In genomic region chrX:91137881-91138280, GRCh38 we compare ENCODE assay signal across 26 cellular contexts.
"Had no signal": no experiment of that assay in that cellular context is flagged by ENCODE, and none has a peak within 500 bp of the region (broad histone marks: within the 10 kb centered on the region; RNA-seq: fewer than 3 reads in every experiment).

No MANE protein-coding gene starts in this region.

- H3K27me3 ChIP-seq: adrenal gland had no signal

- H3K36me3 ChIP-seq: adrenal gland, WERI-Rb-1 had no signal

- H3K4me1 ChIP-seq: adrenal gland had no signal

- H3K4me3 ChIP-seq: adrenal gland, coronary artery, dorsolateral prefrontal cortex had no signal

- H3K27ac ChIP-seq: adrenal gland, coronary artery, dorsolateral prefrontal cortex, WERI-Rb-1 had no signal

- H3K9me3 ChIP-seq: adrenal gland had no signal

- ATAC-seq: activated CD4-positive, CD25-positive, alpha-beta regulatory T cell treated with anti-CD3 and anti-CD28 coated beads, Interleukin-2, amount 50 U/mL, for 24 hours; activated CD8-positive, alpha-beta memory T cell treated with anti-CD3 and anti-CD28 coated beads, Interleukin-2, amount 10 ng/mL, durations not matched to agents 7 days and 5 days; activated CD8-positive, alpha-beta T cell treated with anti-CD3 and anti-CD28 coated beads, Interleukin-2, amount 10 ng/mL, durations not matched to agents 7 days and 5 days; activated naive CD8-positive, alpha-beta T cell treated with anti-CD3 and anti-CD28 coated beads, Interleukin-2, amount 50 U/mL, for 24 hours; esophagus mucosa had no signal

- DNase-seq: activated B cell treated with CpG ODN at 0.5 μM for 24 hours; activated CD4-positive, alpha-beta T cell treated with anti-CD3 and anti-CD28 coated beads for 48 hours; activated CD4-positive, alpha-beta T cell treated with anti-CD3 and anti-CD28 coated beads, Interleukin-2, amount 50 U/mL, for 1 hour; activated CD4-positive, alpha-beta T cell treated with anti-CD3 and anti-CD28 coated beads, Interleukin-2, amount 50 U/mL, for 48 hours; activated CD8-positive, alpha-beta memory T cell treated with anti-CD3 and anti-CD28 coated beads, Interleukin-2, amount 10 ng/mL, durations not matched to agents 7 days and 5 days; activated CD8-positive, alpha-beta memory T cell treated with anti-CD3 and anti-CD28 coated beads, Interleukin-2, amount 50 U/mL, for 4 hours; activated CD8-positive, alpha-beta T cell treated with anti-CD3 and anti-CD28 coated beads, Interleukin-2, amount 10 ng/mL, durations not matched to agents 7 days and 5 days; activated effector memory CD4-positive, alpha-beta T cell treated with anti-CD3 and anti-CD28 coated beads, Interleukin-2, amount 50 U/mL, for 16 hours; activated naive CD4-positive, alpha-beta T cell treated with anti-CD3 and anti-CD28 coated beads for 36 hours; activated naive CD8-positive, alpha-beta T cell treated with anti-CD3 and anti-CD28 coated beads for 36 hours; activated naive CD8-positive, alpha-beta T cell treated with anti-CD3 and anti-CD28 coated beads, Interleukin-2, amount 50 U/mL, for 24 hours; activated T-cell treated with anti-CD3 and anti-CD28 coated beads, Interleukin-2, amount 50 U/mL, for 1 hour; activated T-cell treated with anti-CD3 and anti-CD28 coated beads, Interleukin-2, amount 50 U/mL, for 48 hours; adrenal gland; amygdala; aorta; dorsolateral prefrontal cortex; effector memory CD4-positive, alpha-beta T cell; endodermal cell; foreskin fibroblast; head of caudate nucleus; T1000; WERI-Rb-1 had no signal
